Comparison of ENCODE assay signal across 12 cellular contexts in genomic region chr9:123421801-123422455, GRCh38.
DNase-seq lines count a peak whose midpoint lies in the region; ATAC-seq and TF ChIP-seq lines count a peak whose summit lies in the region.
"Had no signal": no experiment of that assay in that cellular context is flagged by ENCODE, and none has a peak within 500 bp of the region (broad histone marks: within the 10 kb centered on the region; RNA-seq: fewer than 3 reads in every experiment).

No MANE protein-coding gene starts in this region.

- H3K23ac ChIP-seq in trophoblast cell (ENCODE audit: low read length) = no peak overlapping the region

- no peak overlapping the region for H4K12ac ChIP-seq in trophoblast cell (ENCODE audit: low read depth, low read length)

- no peak overlapping the region for H2BK120ac ChIP-seq in trophoblast cell (ENCODE audit: insufficient read depth, low read length, poor library complexity)

- no peak overlapping the region for H3K18ac ChIP-seq in trophoblast cell (ENCODE audit: low read length)

- POLR2A ChIA-PET in HEK293T (lab: Yijun Ruan, JAX) = no interaction called here

- H3K9me3 ChIP-seq in BLaER1 (no peaks in the 10 kb centered on the region), trophoblast cell (ENCODE audit: insufficient read depth, low read depth, low read length) (peaks cover 2% of the 10 kb centered on the region)
- no peaks in the 10 kb centered on the region for H3K9me3 ChIP-seq in BLaER1 treated with 17β-estradiol and CSF1 and Interleukin-3, amounts not matched to agents 10 nM and 100 nM (replicated peaks in 1 of 11)

- H4K20me1 ChIP-seq in BLaER1 = peaks cover 36% of the 10 kb centered on the region
- H4K20me1 ChIP-seq in BLaER1 treated with 17β-estradiol and CSF1 and Interleukin-3, amounts not matched to agents 10 nM and 100 nM = peaks cover 33 to 92% (median 52%) of the 10 kb centered on the region in 11 experiments; a peak in 19 of 22 replicates

- no peak for ATAC-seq in GM18873 (IDR thresholded peaks at IDR 0.05; ENCODE audit: low FRiP score, unreplicated experiment)

- no peak overlapping the region for H3K14ac ChIP-seq in trophoblast cell (ENCODE audit: low read length)

- no peak overlapping the region for H3K27ac ChIP-seq in BLaER1
- H3K27ac ChIP-seq in BLaER1 treated with 17β-estradiol and CSF1 and Interleukin-3, amounts not matched to agents 10 nM and 100 nM = no peak overlapping the region
- H3K27ac ChIP-seq in coronary artery = no peak overlapping the region
- no peak overlapping the region for H3K27ac ChIP-seq in trophoblast cell (ENCODE audit: low read depth, low read length)
- H3K27ac ChIP-seq: GM23248 had no signal

- no peak overlapping the region for H4K91ac ChIP-seq in trophoblast cell (ENCODE audit: low read depth, low read length)

- DNase-seq in coronary artery (ENCODE audit: low spot score) (peak; percentile 26), trophoblast cell (peak; percentile 82 to 94), dedifferentiated amniotic fluid mesenchymal stem cell (ENCODE audit: extremely low spot score) (no peak), HEK293T (ENCODE audit: extremely low spot score) (no peak)
- DNase-seq: GM23248, KG1, NCI-H1092, NCI-H1694, NCI-H446 had no signal

- WGBS in trophoblast cell (ENCODE audit: extremely low coverage, insufficient coverage, insufficient read length) = no CpG with 5 or more reads among the region's 8 CpGs

- no peak overlapping the region for H2BK5ac ChIP-seq in trophoblast cell (ENCODE audit: low read depth, low read length, poor library complexity)

- peak overlapping the region; percentile 55 for H3K4me2 ChIP-seq in BLaER1
- peak overlapping the region in 8 of 11 experiments; percentile 37 to 61 (median 51); a peak in 10 of 22 replicates for H3K4me2 ChIP-seq in BLaER1 treated with 17β-estradiol and CSF1 and Interleukin-3, amounts not matched to agents 10 nM and 100 nM
- H3K4me2 ChIP-seq in trophoblast cell (ENCODE audit: low read length) = no peak overlapping the region

- H3K79me2 ChIP-seq in trophoblast cell (ENCODE audit: control insufficient read depth, insufficient read depth, low read length, poor library complexity) = no peaks in the 10 kb centered on the region

- no peak overlapping the region for H3K4me3 ChIP-seq in BLaER1
- H3K4me3 ChIP-seq in BLaER1 treated with 17β-estradiol and CSF1 and Interleukin-3, amounts not matched to agents 10 nM and 100 nM = no peak overlapping the region
- no peak overlapping the region for H3K4me3 ChIP-seq in coronary artery
- no peak overlapping the region for H3K4me3 ChIP-seq in trophoblast cell (ENCODE audit: low read depth, low read length)
- H3K4me3 ChIP-seq: GM23248 had no signal

- no peak overlapping the region for H2BK12ac ChIP-seq in trophoblast cell (ENCODE audit: low read length)

- H2AFZ ChIP-seq in trophoblast cell (ENCODE audit: insufficient read depth, low read length, poor library complexity) = no peak overlapping the region
- H2AFZ ChIP-seq: GM23248 had no signal

- H3K79me1 ChIP-seq in trophoblast cell (ENCODE audit: low read length) = no peaks in the 10 kb centered on the region

- H3K36me3 ChIP-seq in BLaER1 (peaks cover 42% of the 10 kb centered on the region), trophoblast cell (ENCODE audit: control insufficient read depth in 1 of 2, insufficient read depth in 2 of 2, low read length in 2 of 2) (no peaks in the 10 kb centered on the region)
- H3K36me3 ChIP-seq in BLaER1 treated with 17β-estradiol and CSF1 and Interleukin-3, amounts not matched to agents 10 nM and 100 nM = peaks cover 9 to 92% (median 70%) of the 10 kb centered on the region in 11 experiments; a peak in 19 of 22 replicates

- H3K9ac ChIP-seq in BLaER1 (no peak overlapping the region), trophoblast cell (ENCODE audit: low read length) (no peak overlapping the region)
- H3K9ac ChIP-seq in BLaER1 treated with 17β-estradiol and CSF1 and Interleukin-3, amounts not matched to agents 10 nM and 100 nM = no peak overlapping the region
- H3K9ac ChIP-seq: GM23248 had no signal

- H3K27me3 ChIP-seq in BLaER1 (peaks cover 15% of the 10 kb centered on the region; the same call in 1 of the 2 replicates), trophoblast cell (ENCODE audit: insufficient read depth, low read length) (no peaks in the 10 kb centered on the region)
- H3K27me3 ChIP-seq in BLaER1 treated with 17β-estradiol and CSF1 and Interleukin-3, amounts not matched to agents 10 nM and 100 nM = peaks cover 0 to 12% (median 0%) of the 10 kb centered on the region in 11 experiments; a peak in 5 of 22 replicates

- TF ChIP-seq CTCF in coronary artery (IDR thresholded peaks at IDR 0.05) = no peak

- H4K8ac ChIP-seq in trophoblast cell (ENCODE audit: low read depth, low read length) = no peak overlapping the region

- H2AK5ac ChIP-seq in trophoblast cell (ENCODE audit: low read length) = no peak overlapping the region

- peaks cover 19% of the 10 kb centered on the region for H3K4me1 ChIP-seq in BLaER1
- peaks cover 7 to 25% (median 17%) of the 10 kb centered on the region in 10 experiments; a peak in 18 of 20 replicates for H3K4me1 ChIP-seq in BLaER1 treated with 17β-estradiol and CSF1 and Interleukin-3, amounts not matched to agents 10 nM and 100 nM
- peaks cover 17 to 20% of the 10 kb centered on the region in 2 experiments for H3K4me1 ChIP-seq in trophoblast cell (ENCODE audit: control insufficient read depth in 1 of 2, insufficient read depth in 2 of 2, low read length in 2 of 2)

- no peak overlapping the region for H3K4ac ChIP-seq in trophoblast cell (ENCODE audit: low read depth, low read length)

- CTCF ChIA-PET in HEK293T (lab: Yijun Ruan, JAX) = no interaction called here

TF ChIP-seq in HEK293T, 16 proteins besides CTCF, POLR2A, EP300 and RAD21:
- no peak for TF ChIP-seq PKNOX1 (IDR thresholded peaks at IDR 0.05)
- TF ChIP-seq ZNF384 (IDR thresholded peaks at IDR 0.05) = no peak
- TF ChIP-seq CTBP1 (IDR thresholded peaks at IDR 0.05; ENCODE audit: borderline replicate concordance) = no peak
- no peak for TF ChIP-seq SUZ12 (IDR thresholded peaks at IDR 0.05)
- no peak for TF ChIP-seq HDGF (IDR thresholded peaks at IDR 0.05; ENCODE audit: borderline replicate concordance)

Comparison
In these comparisons a context has a peak if more than half of its experiments do, and no peak if none do; other contexts are left out.
1. DNase-seq: peak in coronary artery (single experiment) and trophoblast cell (2 of 2); none in dedifferentiated amniotic fluid mesenchymal stem cell (single experiment) and HEK293T (single experiment).